ENCODE assay signal across 19 cellular contexts in the genomic region with DNA sequence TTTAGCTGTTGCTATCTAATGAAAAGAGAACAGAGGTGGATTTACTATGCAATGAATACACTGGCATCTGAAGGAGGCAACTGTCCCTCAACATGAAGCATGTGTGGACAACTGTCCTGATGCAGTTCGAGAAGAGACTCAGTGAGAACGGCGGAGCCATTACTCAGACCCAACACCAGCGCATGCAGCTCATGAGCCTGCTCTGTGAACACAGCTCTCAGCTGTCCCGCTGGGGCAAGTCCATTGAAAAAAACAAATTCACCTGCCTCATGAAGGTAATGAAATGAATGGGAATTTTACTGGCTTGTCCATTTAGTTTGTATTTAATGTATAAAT.
DNase-seq lines count a peak whose midpoint lies in the region; ATAC-seq and TF ChIP-seq lines count a peak whose summit lies in the region.
"Had no signal": no experiment of that assay in that cellular context is flagged by ENCODE, and none has a peak within 500 bp of the region (broad histone marks: within the 10 kb centered on the region; RNA-seq: fewer than 3 reads in every experiment).

No MANE protein-coding gene starts in this region.

- DNase-seq in Right ventricle myocardium superior = no peak
- DNase-seq in cardiac septum (ENCODE audit: low spot score) = no peak
- no peak for DNase-seq in transverse colon
- no peak for DNase-seq in thyroid gland
- DNase-seq: CD8-positive, alpha-beta T cell; DMS79 treated with DMSO at 0.1 percent for 48 hours; KG1; NCI-H1436 treated with DMSO at 0.1 percent for 48 hours; NCI-H2029 treated with DMSO at 0.1 percent for 48 hours; NCI-H2171 treated with DMSO at 0.1 percent for 48 hours; NCI-H510A; NCI-H82; PC-3 had no signal

- H3K36me3 ChIP-seq in gastroesophageal sphincter (peaks cover 0 to 62% of the 10 kb centered on the region in 2 donors), muscle layer of duodenum (ENCODE audit: control insufficient read depth in 1 of 2, insufficient read depth in 2 of 2, low read length in 2 of 2) (peaks cover 7 to 24% of the 10 kb centered on the region in 2 donors), transverse colon (peaks cover 0 to 18% (median 6%) of the 10 kb centered on the region in 4 donors), thyroid gland (peaks cover 18 to 22% of the 10 kb centered on the region in 2 donors)

- no peak for TF ChIP-seq EP300 in gastroesophageal sphincter (IDR thresholded peaks at IDR 0.05)
- TF ChIP-seq EP300 in transverse colon (IDR thresholded peaks at IDR 0.05; ENCODE audit: low read depth) = no peak

- TF ChIP-seq CTCF in gastroesophageal sphincter (IDR thresholded peaks at IDR 0.05) = no peak
- no peak for TF ChIP-seq CTCF in transverse colon (IDR thresholded peaks at IDR 0.05)
- no peak for TF ChIP-seq CTCF in thyroid gland (IDR thresholded peaks at IDR 0.05)

- H3K4me1 ChIP-seq in gastroesophageal sphincter (peaks cover 11 to 51% (median 16%) of the 10 kb centered on the region in 3 donors), muscle layer of duodenum (ENCODE audit: control insufficient read depth in 1 of 2, insufficient read depth in 2 of 2, low read length in 2 of 2) (peaks cover 10 to 31% of the 10 kb centered on the region in 2 donors), transverse colon (peaks cover 9 to 26% (median 14%) of the 10 kb centered on the region in 4 donors), thyroid gland (no peaks in the 10 kb centered on the region)

- no peak for TF ChIP-seq POLR2A in gastroesophageal sphincter (IDR thresholded peaks at IDR 0.05)
- TF ChIP-seq POLR2A in transverse colon (IDR thresholded peaks at IDR 0.05) = no peak
- no peak for TF ChIP-seq POLR2A in thyroid gland (IDR thresholded peaks at IDR 0.05)

- H3K27me3 ChIP-seq in gastroesophageal sphincter (no peaks in the 10 kb centered on the region), muscle layer of duodenum (ENCODE audit: low read depth, low read length) (no peaks in the 10 kb centered on the region), transverse colon (no peaks in the 10 kb centered on the region), thyroid gland (no peaks in the 10 kb centered on the region)

- 47 to 100% methylated on average over 1 to 5 of the region's 5 CpGs for WGBS in gastroesophageal sphincter (ENCODE audit: low coverage in 1 of 2), 2 donors
- 87% methylated on average over 5 of the region's 5 CpGs; no CpG with 5 or more reads in 1 of the 2 donors for WGBS in transverse colon (ENCODE audit: low coverage in 1 of 2), 2 donors
- 87 to 93% methylated on average over 5 of the region's 5 CpGs for WGBS in thyroid gland, 2 donors

- intact Hi-C loops in Right ventricle myocardium superior (cut with DNase I) = no loop called here
- intact Hi-C loops in cardiac septum (cut with DNase I) = no loop called here
- intact Hi-C loops in transverse colon (cut with DNase I; ENCODE audit: low total_unique reads) = loop anchor here (5.0 kb wide), 1 partner anchor 84 kb away; a partner anchor contains a TSS
- intact Hi-C loops in thyroid gland (cut with DNase I) = no loop called here

- H3K4me3 ChIP-seq in gastroesophageal sphincter = no peak overlapping the region
- H3K4me3 ChIP-seq in muscle layer of duodenum (ENCODE audit: low read depth in 1 of 2, low read length in 2 of 2) = peak overlapping the region in 1 of 2 donors; percentile 24
- H3K4me3 ChIP-seq in transverse colon = no peak overlapping the region
- no peak overlapping the region for H3K4me3 ChIP-seq in thyroid gland (replicated peaks in 1 of 3)
- H3K4me3 ChIP-seq: GM23248 had no signal

- H3K27ac ChIP-seq in gastroesophageal sphincter (peak overlapping the region; percentile 75 to 85 (median 80)), muscle layer of duodenum (ENCODE audit: low read length) (peak overlapping the region; percentile 73), transverse colon (peak overlapping the region; percentile 60 to 80 (median 76)), thyroid gland (no peak overlapping the region)
- H3K27ac ChIP-seq: 22Rv1, GM23248 had no signal

- H3K9me3 ChIP-seq in gastroesophageal sphincter = peaks cover 0 to 1% (median 0%) of the 10 kb centered on the region in 3 donors
- peaks cover 0 to 1% of the 10 kb centered on the region in 2 donors for H3K9me3 ChIP-seq in muscle layer of duodenum (ENCODE audit: control insufficient read depth in 1 of 2, low read length in 2 of 2)
- H3K9me3 ChIP-seq in transverse colon = peaks cover 0 to under 1% of the 10 kb centered on the region in 2 donors
- no peaks in the 10 kb centered on the region for H3K9me3 ChIP-seq in thyroid gland

- ATAC-seq in Right ventricle myocardium superior (ENCODE audit: poor library complexity) (peak; percentile 58), gastroesophageal sphincter (peak; percentile 16), GM19023 (IDR thresholded peaks at IDR 0.05; ENCODE audit: unreplicated experiment) (no peak), GM21528 (IDR thresholded peaks at IDR 0.05; ENCODE audit: low FRiP score, unreplicated experiment) (no peak)
- ATAC-seq: CD8-positive, alpha-beta T cell; PC-3 had no signal

- in situ Hi-C loops in transverse colon (cut with MboI; ENCODE audit: low pct_ligation_motif_present in 1 of 4, low pct_unique_long_range_greater_than_20kb in 1 of 4, low sequenced_read_pairs in 3 of 4) = no loop called here

Comparison
In these comparisons a context has a peak if more than half of its experiments do, and no peak if none do; other contexts are left out.
1. ATAC-seq: peak in Right ventricle myocardium superior (single experiment) and gastroesophageal sphincter (single experiment); none in GM19023 (single experiment) and GM21528 (single experiment).
2. H3K27ac ChIP-seq: peak in gastroesophageal sphincter (4 of 4), muscle layer of duodenum (single experiment) and transverse colon (4 of 4); none in thyroid gland (0 of 3).